ENCODE assay signal across 9 cellular contexts in genomic region chr5:150513375-150514309, GRCh38. TPM values are rescaled to one million over a fixed set of nuclear protein-coding genes. Genes with fewer than 3 reads are reported as not detected.
DNase-seq lines count a peak whose midpoint lies in the region; ATAC-seq and TF ChIP-seq lines count a peak whose summit lies in the region.
"Had no signal": no experiment of that assay in that cellular context is flagged by ENCODE, and none has a peak within 500 bp of the region (broad histone marks: within the 10 kb centered on the region; RNA-seq: fewer than 3 reads in every experiment).

No MANE protein-coding gene starts in this region.

- no peak overlapping the region for H3K4me3 Mint-ChIP-seq in CD14-positive monocyte
- H3K4me3 Mint-ChIP-seq in brain = peak overlapping the region in 4 of 5 experiments; percentile 26 to 68 (median 52)
- H3K4me3 Mint-ChIP-seq in nephron progenitor cell = no peak overlapping the region
- no peak overlapping the region for H3K4me3 Mint-ChIP-seq in naive thymus-derived CD8-positive, alpha-beta T cell
- no peak overlapping the region for H3K4me3 Mint-ChIP-seq in stimulated activated naive CD8-positive, alpha-beta T cell treated with anti-CD3 and anti-CD28 coated beads, Interleukin-15, amount 100 ng/mL, for 72 hours

- DNase-seq in CD14-positive monocyte (ENCODE audit: low spot score) (no peak), M059J (ENCODE audit: low read depth) (peak; percentile 51), nephron progenitor cell (peak; percentile 34), GM10266 (ENCODE audit: extremely low spot score) (no peak)
- no peak for DNase-seq in naive thymus-derived CD8-positive, alpha-beta T cell
- DNase-seq in stimulated activated naive CD8-positive, alpha-beta T cell treated with anti-CD3 and anti-CD28 coated beads, Interleukin-15, amount 100 ng/mL, for 72 hours = no peak
- DNase-seq: NCI-H1694 treated with DMSO at 0.1 percent for 48 hours had no signal

- ATAC-seq in naive thymus-derived CD8-positive, alpha-beta T cell = no peak
- no peak for ATAC-seq in HG03520 (IDR thresholded peaks at IDR 0.05; ENCODE audit: unreplicated experiment)
- ATAC-seq in stimulated activated naive CD8-positive, alpha-beta T cell treated with anti-CD3 and anti-CD28 coated beads, Interleukin-15, amount 100 ng/mL, for 72 hours = no peak

- no peaks in the 10 kb centered on the region for H3K27me3 Mint-ChIP-seq in CD14-positive monocyte (ENCODE audit: low read depth in 3 of 3)
- peaks cover 3% of the 10 kb centered on the region for H3K27me3 Mint-ChIP-seq in brain
- H3K27me3 Mint-ChIP-seq in nephron progenitor cell (ENCODE audit: low read depth, poor library complexity) = no peaks in the 10 kb centered on the region
- H3K27me3 Mint-ChIP-seq in naive thymus-derived CD8-positive, alpha-beta T cell = no peaks in the 10 kb centered on the region
- H3K27me3 Mint-ChIP-seq in stimulated activated naive CD8-positive, alpha-beta T cell treated with anti-CD3 and anti-CD28 coated beads, Interleukin-15, amount 100 ng/mL, for 72 hours = no peaks in the 10 kb centered on the region

- H3K9me3 Mint-ChIP-seq in CD14-positive monocyte (no peaks in the 10 kb centered on the region), brain (no peaks in the 10 kb centered on the region), nephron progenitor cell (no peaks in the 10 kb centered on the region)
- H3K9me3 Mint-ChIP-seq in naive thymus-derived CD8-positive, alpha-beta T cell = no peaks in the 10 kb centered on the region
- no peaks in the 10 kb centered on the region for H3K9me3 Mint-ChIP-seq in stimulated activated naive CD8-positive, alpha-beta T cell treated with anti-CD3 and anti-CD28 coated beads, Interleukin-15, amount 100 ng/mL, for 72 hours

- H3K36me3 Mint-ChIP-seq in CD14-positive monocyte (peaks cover 20 to 30% of the 10 kb centered on the region in 2 donors), brain (no peaks in the 10 kb centered on the region), nephron progenitor cell (ENCODE audit: low read depth) (peaks cover 5% of the 10 kb centered on the region)
- no peaks in the 10 kb centered on the region for H3K36me3 Mint-ChIP-seq in naive thymus-derived CD8-positive, alpha-beta T cell

- POLR2A ChIA-PET in naive thymus-derived CD8-positive, alpha-beta T cell (lab: Charles Lee) = no interaction called here

- intact Hi-C loops in CD14-positive monocyte (cut with micrococcal nuclease) = no loop called here

- peaks cover 41% of the 10 kb centered on the region for H3K4me1 Mint-ChIP-seq in CD14-positive monocyte
- peaks cover 98% of the 10 kb centered on the region for H3K4me1 Mint-ChIP-seq in brain
- H3K4me1 Mint-ChIP-seq in nephron progenitor cell = peaks cover 73% of the 10 kb centered on the region
- H3K4me1 Mint-ChIP-seq in naive thymus-derived CD8-positive, alpha-beta T cell = no peaks in the 10 kb centered on the region
- H3K4me1 Mint-ChIP-seq in stimulated activated naive CD8-positive, alpha-beta T cell treated with anti-CD3 and anti-CD28 coated beads, Interleukin-15, amount 100 ng/mL, for 72 hours = no peaks in the 10 kb centered on the region

- TF ChIP-seq CTCF in CD14-positive monocyte (IDR thresholded peaks at IDR 0.05) = peak; percentile 24
- peak in 1 of 2 experiments; percentile 62 for TF ChIP-seq CTCF in brain (conservative IDR thresholded peaks at IDR 0.05)
- TF ChIP-seq CTCF in nephron progenitor cell (IDR thresholded peaks at IDR 0.05) = peak; percentile 30
- TF ChIP-seq CTCF in GM10266 (IDR thresholded peaks at IDR 0.05; ENCODE audit: control insufficient read depth, insufficient read depth, low read depth, missing control alignments) = no peak

- H3K27ac Mint-ChIP-seq in CD14-positive monocyte = peak overlapping the region in 3 of 7 donors; percentile 7 to 55 (median 42)
- peak overlapping the region; percentile 67 to 95 (median 91) for H3K27ac Mint-ChIP-seq in brain
- H3K27ac Mint-ChIP-seq in nephron progenitor cell = no peak overlapping the region
- no peak overlapping the region for H3K27ac Mint-ChIP-seq in naive thymus-derived CD8-positive, alpha-beta T cell
- H3K27ac Mint-ChIP-seq in stimulated activated naive CD8-positive, alpha-beta T cell treated with anti-CD3 and anti-CD28 coated beads, Interleukin-15, amount 100 ng/mL, for 72 hours = peak overlapping the region in 1 of 2 donors; percentile 46

RNA-seq across cellular contexts. Expression of gene NDST1, which starts 5.7 kb away (rescaled TPM):
- 1 to 10 TPM; 7.0 to 7.5 TPM for polyA plus RNA-seq in CD14-positive monocyte
- total RNA-seq in M059J (2014; rRNA removed; shearing (Covaris generic)) = 24.3 and 44.2 TPM in 2 replicates
- 40.0 TPM for polyA plus RNA-seq in brain (ENCODE audit: insufficient read depth, low read depth, low replicate concordance)
- under 1 TPM; 0.55 to 0.81 TPM for total RNA-seq in naive thymus-derived CD8-positive, alpha-beta T cell
- under 1 TPM in 1 of 3 donors, not detected in 2; 0.54 TPM for polyA plus RNA-seq in naive thymus-derived CD8-positive, alpha-beta T cell

Comparison
In these comparisons a context has a peak if more than half of its experiments do, and no peak if none do; other contexts are left out.
1. DNase-seq: peak in M059J (single experiment) and nephron progenitor cell (single experiment); none in CD14-positive monocyte (single experiment), naive thymus-derived CD8-positive, alpha-beta T cell (0 of 10), GM10266 (single experiment) and stimulated activated naive CD8-positive, alpha-beta T cell treated with anti-CD3 and anti-CD28 coated beads, Interleukin-15, amount 100 ng/mL, for 72 hours (0 of 2).
2. H3K27ac Mint-ChIP-seq: peak in brain (5 of 5); none in nephron progenitor cell (single experiment) and naive thymus-derived CD8-positive, alpha-beta T cell (0 of 10).
3. H3K4me3 Mint-ChIP-seq: peak in brain (4 of 5); none in CD14-positive monocyte (0 of 2), nephron progenitor cell (single experiment), naive thymus-derived CD8-positive, alpha-beta T cell (0 of 10) and stimulated activated naive CD8-positive, alpha-beta T cell treated with anti-CD3 and anti-CD28 coated beads, Interleukin-15, amount 100 ng/mL, for 72 hours (0 of 2).
4. RNA of gene NDST1, which starts 5.7 kb away (polyA plus RNA-seq): 40.0 TPM in brain (single experiment) and 7.0 to 7.5 TPM in CD14-positive monocyte; 0.54 TPM in naive thymus-derived CD8-positive, alpha-beta T cell; every median in the first group is over 4 times any median in the second.